ENCODE assay signal across 7 cellular contexts in the genomic region with DNA sequence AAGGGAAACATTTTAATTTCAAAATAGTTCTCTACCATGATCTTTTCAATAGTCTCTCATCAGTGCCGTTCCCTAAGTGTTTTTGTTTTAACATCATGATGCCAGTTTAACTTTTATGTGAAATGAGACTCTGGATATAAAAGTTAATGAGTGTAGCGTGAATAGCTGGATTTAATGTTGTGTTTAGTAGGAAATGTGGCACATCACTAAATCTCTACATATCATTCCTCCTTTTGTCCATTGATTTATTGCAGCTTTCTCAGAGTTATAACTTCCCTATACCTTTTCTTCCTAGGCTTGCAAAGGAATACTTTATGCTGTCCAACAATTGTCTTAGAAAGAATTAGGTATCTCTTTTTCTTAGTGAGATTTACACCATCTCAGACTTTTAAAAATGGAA.
"Had no signal": no experiment of that assay in that cellular context is flagged by ENCODE, and none has a peak within 500 bp of the region (broad histone marks: within the 10 kb centered on the region; RNA-seq: fewer than 3 reads in every experiment).

No MANE protein-coding gene starts in this region.

- DNase-seq: GM23248, GOT3, H9, HCEC 1CT, IMR-90, KG1 had no signal

- H3K4me3 ChIP-seq: GM23248, K562 had no signal

- H3K9ac ChIP-seq: GM23248 had no signal

- H3K27ac ChIP-seq: GM23248 had no signal
